ENCODE assay signal across 2 cellular contexts in genomic region chr7:22343071-22343470, GRCh38.
TF ChIP-seq lines count a peak whose summit lies in the region.

No MANE protein-coding gene starts in this region.

TF ChIP-seq in liver, 16 proteins besides CTCF, POLR2A, EP300 and RAD21:
- no peak for TF ChIP-seq TAF1 (conservative IDR thresholded peaks at IDR 0.05)
- no peak for TF ChIP-seq NR2F2 (IDR thresholded peaks at IDR 0.05)
- TF ChIP-seq RXRA (IDR thresholded peaks at IDR 0.05), result no peak
- TF ChIP-seq, protein P1, sequence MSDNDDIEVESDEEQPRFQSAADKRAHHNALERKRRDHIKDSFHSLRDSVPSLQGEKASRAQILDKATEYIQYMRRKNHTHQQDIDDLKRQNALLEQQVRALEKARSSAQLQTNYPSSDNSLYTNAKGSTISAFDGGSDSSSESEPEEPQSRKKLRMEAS (IDR thresholded peaks at IDR 0.05), result no peak
- TF ChIP-seq JUND (IDR thresholded peaks at IDR 0.05), result no peak
- TF ChIP-seq FOXA1 (IDR thresholded peaks at IDR 0.05), result no peak
- TF ChIP-seq, protein P2, sequence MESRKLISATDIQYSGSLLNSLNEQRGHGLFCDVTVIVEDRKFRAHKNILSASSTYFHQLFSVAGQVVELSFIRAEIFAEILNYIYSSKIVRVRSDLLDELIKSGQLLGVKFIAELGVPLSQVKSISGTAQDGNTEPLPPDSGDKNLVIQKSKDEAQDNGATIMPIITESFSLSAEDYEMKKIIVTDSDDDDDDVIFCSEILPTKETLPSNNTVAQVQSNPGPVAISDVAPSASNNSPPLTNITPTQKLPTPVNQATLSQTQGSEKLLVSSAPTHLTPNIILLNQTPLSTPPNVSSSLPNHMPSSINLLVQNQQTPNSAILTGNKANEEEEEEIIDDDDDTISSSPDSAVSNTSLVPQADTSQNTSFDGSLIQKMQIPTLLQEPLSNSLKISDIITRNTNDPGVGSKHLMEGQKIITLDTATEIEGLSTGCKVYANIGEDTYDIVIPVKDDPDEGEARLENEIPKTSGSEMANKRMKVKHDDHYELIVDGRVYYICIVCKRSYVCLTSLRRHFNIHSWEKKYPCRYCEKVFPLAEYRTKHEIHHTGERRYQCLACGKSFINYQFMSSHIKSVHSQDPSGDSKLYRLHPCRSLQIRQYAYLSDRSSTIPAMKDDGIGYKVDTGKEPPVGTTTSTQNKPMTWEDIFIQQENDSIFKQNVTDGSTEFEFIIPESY (IDR thresholded peaks at IDR 0.05), result no peak
- TF ChIP-seq HNF4G (IDR thresholded peaks at IDR 0.05), result no peak
- TF ChIP-seq REST (IDR thresholded peaks at IDR 0.05), result no peak
- TF ChIP-seq YY1 (IDR thresholded peaks at IDR 0.05), result no peak

TF ChIP-seq in HepG2, 621 proteins besides CTCF, POLR2A, EP300 and RAD21:
- no peak for TF ChIP-seq ZNF121 (CRISPR knock-in tag; IDR thresholded peaks at IDR 0.05)
